20 cellular contexts compared by ENCODE assay signal in the genomic region with DNA sequence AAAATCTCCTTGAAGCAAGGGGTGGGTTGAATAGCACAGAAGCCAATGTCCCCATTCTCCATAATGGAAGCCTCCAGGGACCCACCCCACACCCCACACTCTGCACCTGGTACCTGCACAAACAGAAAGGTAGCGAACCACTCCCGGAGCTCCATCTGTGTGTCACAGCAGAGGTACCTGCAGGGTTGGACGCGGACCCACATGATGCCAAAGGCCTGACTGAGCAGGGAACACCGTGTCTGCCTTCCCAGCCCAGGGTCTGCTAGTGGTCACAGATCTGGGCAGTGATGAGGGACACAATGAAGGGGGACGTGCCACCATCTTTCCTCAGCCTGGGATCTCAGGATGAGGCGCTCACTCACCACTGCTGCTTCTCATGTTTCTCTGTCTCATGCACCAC. TPM values are rescaled to one million over a fixed set of nuclear protein-coding genes. Genes with fewer than 3 reads are reported as not detected.
DNase-seq lines count a peak whose midpoint lies in the region; ATAC-seq and TF ChIP-seq lines count a peak whose summit lies in the region.
"Had no signal": no experiment of that assay in that cellular context is flagged by ENCODE, and none has a peak within 500 bp of the region (broad histone marks: within the 10 kb centered on the region; RNA-seq: fewer than 3 reads in every experiment).

No MANE protein-coding gene starts in this region.

- H3K4me1 Mint-ChIP-seq in activated CD4-positive, alpha-beta memory T cell treated with anti-CD3 and anti-CD28 coated beads, Interleukin-2, amount 10 ng/mL, durations not matched to agents 7 days and 5 days, result peaks cover 50% of the 10 kb centered on the region
- H3K4me1 Mint-ChIP-seq in activated CD4-positive, alpha-beta memory T cell treated with anti-CD3 and anti-CD28 coated beads for 36 hours (ENCODE audit: low read depth), result peaks cover 17% of the 10 kb centered on the region
- H3K4me1 Mint-ChIP-seq in activated CD8-positive, alpha-beta T cell treated with anti-CD3 and anti-CD28 coated beads for 36 hours (ENCODE audit: low read depth), result peaks cover 23% of the 10 kb centered on the region
- peaks cover 20 to 25% of the 10 kb centered on the region in 2 donors for H3K4me1 Mint-ChIP-seq in immature natural killer cell

- H3K27ac Mint-ChIP-seq in activated CD4-positive, alpha-beta memory T cell treated with anti-CD3 and anti-CD28 coated beads, Interleukin-2, amount 10 ng/mL, durations not matched to agents 7 days and 5 days, result peak overlapping the region; percentile 40
- no peak overlapping the region for H3K27ac Mint-ChIP-seq in activated CD4-positive, alpha-beta memory T cell treated with anti-CD3 and anti-CD28 coated beads for 36 hours
- H3K27ac Mint-ChIP-seq in activated CD8-positive, alpha-beta T cell treated with anti-CD3 and anti-CD28 coated beads for 36 hours, result peak overlapping the region; percentile 19
- peak overlapping the region in 4 of 6 donors; percentile 55 to 84 (median 74) for H3K27ac Mint-ChIP-seq in immature natural killer cell

- DNase-seq in activated CD4-positive, alpha-beta memory T cell treated with anti-CD3 and anti-CD28 coated beads, Interleukin-2, amount 10 ng/mL, durations not matched to agents 7 days and 5 days, result no peak
- DNase-seq in activated CD4-positive, alpha-beta memory T cell treated with anti-CD3 and anti-CD28 coated beads for 36 hours, result no peak
- no peak for DNase-seq in activated CD8-positive, alpha-beta T cell treated with anti-CD3 and anti-CD28 coated beads for 36 hours
- DNase-seq in immature natural killer cell (no peak), smooth muscle cell (lab: John Stamatoyannopoulos, UW; ENCODE audit: unreplicated experiment) (no peak), NCI-H510A (lab: John Stamatoyannopoulos, UW) (no peak), A172 (ENCODE audit: low spot score) (no peak)
- DNase-seq: activated CD4-positive, CD25-positive, alpha-beta regulatory T cell; adrenal gland; head of caudate nucleus; Kasumi-1; NCI-H1694; NCI-H526 treated with DMSO at 0.1 percent for 48 hours; occipital lobe; SK-N-SH; stimulated activated CD4-positive, alpha-beta T cell treated with anti-CD3 and anti-CD28 coated beads, Interleukin-4, amount 100 ng/mL, for 4 hours; stomach; transverse colon had no signal

- H3K79me2 ChIP-seq in smooth muscle cell (ENCODE audit: low read depth), result no peaks in the 10 kb centered on the region

- H3K27ac ChIP-seq in smooth muscle cell (ENCODE audit: low read depth), result peak overlapping the region; percentile 84
- H3K27ac ChIP-seq: A549 had no signal

- no peaks in the 10 kb centered on the region for H3K36me3 ChIP-seq in smooth muscle cell (ENCODE audit: low read depth)

- no peak overlapping the region for H3K4me3 ChIP-seq in smooth muscle cell
- H3K4me3 ChIP-seq: A549, adrenal gland, stomach, transverse colon had no signal

- no peaks in the 10 kb centered on the region for H3K27me3 ChIP-seq in smooth muscle cell (ENCODE audit: low read depth)
- H3K27me3 ChIP-seq: adrenal gland, stomach, transverse colon had no signal

- no peaks in the 10 kb centered on the region for H3K9me3 ChIP-seq in smooth muscle cell (replicated peaks; ENCODE audit: low read depth)
- H3K9me3 ChIP-seq: A549, adrenal gland, SK-N-SH, stomach, transverse colon had no signal

- no peaks in the 10 kb centered on the region for H3K9me3 Mint-ChIP-seq in activated CD4-positive, alpha-beta memory T cell treated with anti-CD3 and anti-CD28 coated beads, Interleukin-2, amount 10 ng/mL, durations not matched to agents 7 days and 5 days
- no peaks in the 10 kb centered on the region for H3K9me3 Mint-ChIP-seq in activated CD4-positive, alpha-beta memory T cell treated with anti-CD3 and anti-CD28 coated beads for 36 hours
- H3K9me3 Mint-ChIP-seq in activated CD8-positive, alpha-beta T cell treated with anti-CD3 and anti-CD28 coated beads for 36 hours, result no peaks in the 10 kb centered on the region
- H3K9me3 Mint-ChIP-seq in immature natural killer cell, result no peaks in the 10 kb centered on the region

- peak overlapping the region; percentile 52 for H3K4me2 ChIP-seq in smooth muscle cell
- H3K4me2 ChIP-seq: A549, SK-N-SH had no signal

- H3F3A ChIP-seq in smooth muscle cell (ENCODE audit: low read depth), result peaks cover 9% of the 10 kb centered on the region

- no peak overlapping the region for H3K4me3 Mint-ChIP-seq in activated CD4-positive, alpha-beta memory T cell treated with anti-CD3 and anti-CD28 coated beads, Interleukin-2, amount 10 ng/mL, durations not matched to agents 7 days and 5 days
- H3K4me3 Mint-ChIP-seq in activated CD4-positive, alpha-beta memory T cell treated with anti-CD3 and anti-CD28 coated beads for 36 hours, result no peak overlapping the region
- no peak overlapping the region for H3K4me3 Mint-ChIP-seq in activated CD8-positive, alpha-beta T cell treated with anti-CD3 and anti-CD28 coated beads for 36 hours
- no peak overlapping the region for H3K4me3 Mint-ChIP-seq in immature natural killer cell

- ATAC-seq in activated CD8-positive, alpha-beta T cell treated with anti-CD3 and anti-CD28 coated beads for 36 hours, result no peak
- ATAC-seq in GM18498 (IDR thresholded peaks at IDR 0.05; ENCODE audit: unreplicated experiment), result no peak
- ATAC-seq: A549 had no signal

- no peaks in the 10 kb centered on the region for H3K27me3 Mint-ChIP-seq in activated CD4-positive, alpha-beta memory T cell treated with anti-CD3 and anti-CD28 coated beads, Interleukin-2, amount 10 ng/mL, durations not matched to agents 7 days and 5 days
- no peaks in the 10 kb centered on the region for H3K27me3 Mint-ChIP-seq in activated CD4-positive, alpha-beta memory T cell treated with anti-CD3 and anti-CD28 coated beads for 36 hours
- no peaks in the 10 kb centered on the region for H3K27me3 Mint-ChIP-seq in activated CD8-positive, alpha-beta T cell treated with anti-CD3 and anti-CD28 coated beads for 36 hours
- peaks cover 0 to 10% (median 3%) of the 10 kb centered on the region in 3 donors for H3K27me3 Mint-ChIP-seq in immature natural killer cell (ENCODE audit: low read depth in 3 of 3)

- intact Hi-C loops in activated CD4-positive, alpha-beta memory T cell treated with anti-CD3 and anti-CD28 coated beads for 36 hours (cut with micrococcal nuclease), result no loop called here
- intact Hi-C loops in activated CD8-positive, alpha-beta T cell treated with anti-CD3 and anti-CD28 coated beads for 36 hours (cut with micrococcal nuclease), result no loop called here

- no peak for TF ChIP-seq CTCF in activated CD8-positive, alpha-beta T cell treated with anti-CD3 and anti-CD28 coated beads for 36 hours (IDR thresholded peaks at IDR 0.05)
- no peak for TF ChIP-seq CTCF in smooth muscle cell (IDR thresholded peaks at IDR 0.05; ENCODE audit: borderline replicate concordance, insufficient read depth, poor library complexity, severe bottlenecking)

- CTCF ChIA-PET in activated CD4-positive, alpha-beta memory T cell treated with anti-CD3 and anti-CD28 coated beads, Interleukin-2, amount 10 ng/mL, durations not matched to agents 7 days and 5 days (lab: Charles Lee), result no interaction called here
- CTCF ChIA-PET in activated CD4-positive, alpha-beta memory T cell treated with anti-CD3 and anti-CD28 coated beads for 36 hours (lab: Charles Lee), result no interaction called here
- CTCF ChIA-PET in activated CD8-positive, alpha-beta T cell treated with anti-CD3 and anti-CD28 coated beads for 36 hours (lab: Charles Lee), result no interaction called here

- 96% methylated on average over 7 of the region's 7 CpGs for WGBS in smooth muscle cell (ENCODE audit: low lambda C conversion rate)

- H2AFZ ChIP-seq in smooth muscle cell (ENCODE audit: low read depth), result no peak overlapping the region

- H4K20me1 ChIP-seq in smooth muscle cell (ENCODE audit: low read depth), result peaks cover 37% of the 10 kb centered on the region

- H3K36me3 Mint-ChIP-seq in activated CD4-positive, alpha-beta memory T cell treated with anti-CD3 and anti-CD28 coated beads, Interleukin-2, amount 10 ng/mL, durations not matched to agents 7 days and 5 days (ENCODE audit: low read depth), result peaks cover 59% of the 10 kb centered on the region
- peaks cover 15% of the 10 kb centered on the region for H3K36me3 Mint-ChIP-seq in activated CD4-positive, alpha-beta memory T cell treated with anti-CD3 and anti-CD28 coated beads for 36 hours
- H3K36me3 Mint-ChIP-seq in activated CD8-positive, alpha-beta T cell treated with anti-CD3 and anti-CD28 coated beads for 36 hours (ENCODE audit: low read depth), result no peaks in the 10 kb centered on the region
- peaks cover 0 to 30% (median 5%) of the 10 kb centered on the region in 3 donors for H3K36me3 Mint-ChIP-seq in immature natural killer cell

- H3K9ac ChIP-seq in smooth muscle cell (ENCODE audit: low read depth), result no peak overlapping the region
- H3K9ac ChIP-seq: SK-N-SH had no signal

- POLR2A ChIA-PET in activated CD4-positive, alpha-beta memory T cell treated with anti-CD3 and anti-CD28 coated beads, Interleukin-2, amount 10 ng/mL, durations not matched to agents 7 days and 5 days (lab: Charles Lee), result interaction anchor here (1.0 kb wide), 1 partner anchor 9 kb away, joined by 4 read pairs; no protein-coding TSS in a partner anchor
- POLR2A ChIA-PET in activated CD4-positive, alpha-beta memory T cell treated with anti-CD3 and anti-CD28 coated beads for 36 hours (lab: Charles Lee), result no interaction called here
- POLR2A ChIA-PET in activated CD8-positive, alpha-beta T cell treated with anti-CD3 and anti-CD28 coated beads for 36 hours (lab: Charles Lee), result no interaction called here

- peaks cover 6% of the 10 kb centered on the region for H3K4me1 ChIP-seq in smooth muscle cell (ENCODE audit: low read depth)

RNA-seq across cellular contexts. Expression of a gene that starts 13.1 kb away (rescaled TPM):
- 1 to 10 TPM in 1 of 2 experiments, under 1 TPM in 1; 0.93 to 1.8 TPM for total RNA-seq in activated CD4-positive, alpha-beta memory T cell treated with anti-CD3 and anti-CD28 coated beads, Interleukin-2, amount 10 ng/mL, durations not matched to agents 7 days and 5 days
- total RNA-seq in activated CD4-positive, alpha-beta memory T cell treated with anti-CD3 and anti-CD28 coated beads for 36 hours, result under 1 TPM; 0.29 to 0.97 TPM
- under 1 TPM; 0.14 to 0.72 TPM for total RNA-seq in activated CD8-positive, alpha-beta T cell treated with anti-CD3 and anti-CD28 coated beads for 36 hours
- polyA plus RNA-seq in immature natural killer cell (not detected), smooth muscle cell (1.0 TPM in 2 replicates)
- not detected in 2 replicates for total RNA-seq in smooth muscle cell
- 6.5 and 8.8 TPM in 2 replicates for total RNA-seq in A172 (2014; rRNA removed; shearing (Covaris generic))
